Comparison of ENCODE assay signal across 7 cellular contexts in the genomic region with DNA sequence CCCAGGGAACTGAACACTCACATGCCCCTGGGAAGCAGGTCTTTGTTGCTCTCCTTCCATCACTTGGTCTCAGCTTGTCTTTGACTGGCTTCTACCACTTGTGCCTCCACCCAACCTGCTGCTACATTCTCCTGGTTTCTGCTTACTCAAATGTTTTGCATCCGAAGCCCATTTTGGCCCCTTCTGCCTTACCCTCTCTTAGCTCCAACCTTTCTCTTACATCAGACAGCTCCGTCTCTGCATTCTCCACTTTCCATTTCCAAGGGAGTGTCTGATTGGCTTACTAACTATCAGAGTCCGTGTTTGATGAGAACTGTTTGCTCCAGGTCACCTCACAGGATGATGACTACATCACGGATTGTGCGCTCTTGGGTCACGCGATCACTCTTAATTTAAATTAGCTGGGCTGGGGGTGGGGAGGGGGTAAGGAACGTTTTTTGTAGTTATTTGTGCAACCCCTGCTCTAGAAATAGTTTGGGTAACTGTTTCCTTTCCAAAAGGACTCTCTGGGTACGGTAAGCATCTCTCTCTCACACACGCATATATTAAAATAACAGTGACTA. TPM values are rescaled to one million over a fixed set of nuclear protein-coding genes. Genes with fewer than 3 reads are reported as not detected.
DNase-seq lines count a peak whose midpoint lies in the region; ATAC-seq, FAIRE-seq and TF ChIP-seq lines count a peak whose summit lies in the region.

No MANE protein-coding gene starts in this region.

- H3K27ac ChIP-seq in breast epithelium (peak overlapping the region in 1 of 2 donors; percentile 82), right lobe of liver (peak overlapping the region; percentile 77 to 93 (median 91))

- ATAC-seq in right lobe of liver: peak; percentile 68 to 81 (median 76)
- ATAC-seq in HG02678 (IDR thresholded peaks at IDR 0.05; ENCODE audit: unreplicated experiment): no peak

- H3K27me3 ChIP-seq in breast epithelium (no peaks in the 10 kb centered on the region), right lobe of liver (no peaks in the 10 kb centered on the region)

- H3K4me3 ChIP-seq in breast epithelium: peak overlapping the region; percentile 72 to 100 (median 96)
- peak overlapping the region; percentile 66 to 91 (median 85) for H3K4me3 ChIP-seq in right lobe of liver

- FAIRE-seq in GM18507 (lab: Jason Lieb, UNC): peak; percentile 49

- TF ChIP-seq POLR2A in breast epithelium (IDR thresholded peaks at IDR 0.05): no peak
- TF ChIP-seq POLR2A in right lobe of liver (IDR thresholded peaks at IDR 0.05): peak; percentile 65

- H3K9me3 ChIP-seq in breast epithelium (no peaks in the 10 kb centered on the region), right lobe of liver (no peaks in the 10 kb centered on the region)

- H3K4me1 ChIP-seq in breast epithelium (no peaks in the 10 kb centered on the region), right lobe of liver (peaks cover 0 to 22% (median 3%) of the 10 kb centered on the region in 4 donors)

- TF ChIP-seq CTCF in breast epithelium (IDR thresholded peaks at IDR 0.05): no peak
- TF ChIP-seq CTCF in right lobe of liver (IDR thresholded peaks at IDR 0.05): no peak

- DNase-seq in GM18507 (ENCODE audit: extremely low spot score, insufficient read length, low read depth) (no peak), LHCN-M2 (ENCODE audit: low read depth) (peak; percentile 20), SW480 (ENCODE audit: low spot score) (peak; percentile 72), breast epithelium (ENCODE audit: low spot score in 2 of 2) (no peak), right lobe of liver (peak; percentile 42 to 83 (median 71))
- DNase-seq in stimulated activated CD8-positive, alpha-beta memory T cell treated with anti-CD3 and anti-CD28 coated beads, Interleukin-4, amount 100 ng/mL, for 48 hours: peak; percentile 47

- WGBS in right lobe of liver (ENCODE audit: insufficient coverage, low coverage, low lambda C conversion rate, missing lambda C conversion rate): 6% methylated on average over 10 of the region's 10 CpGs

- intact Hi-C loops in breast epithelium (cut with DNase I; ENCODE audit: low total_unique reads): no loop called here
- intact Hi-C loops in right lobe of liver (cut with DNase I): loop anchor here in 1 of 2 donors (5.0 kb wide), 1 partner anchor 40 kb away; a partner anchor contains a TSS

- H3K36me3 ChIP-seq in breast epithelium (no peaks in the 10 kb centered on the region), right lobe of liver (no peaks in the 10 kb centered on the region)

RNA-seq across cellular contexts. Expression of a gene that starts 0.8 kb away (rescaled TPM):
- total RNA-seq in LHCN-M2 (2014; rRNA removed): 34.8 and 51.5 TPM in 2 replicates
- polyA plus RNA-seq in LHCN-M2 (2012): 62.4 TPM
- total RNA-seq in breast epithelium: 10 to 100 TPM; 10.9 to 26.9 (median 17.4) TPM
- 10 to 100 TPM; 22.5 to 52.0 (median 39.6) TPM for total RNA-seq in right lobe of liver

RNA-seq across cellular contexts. Expression of a gene that starts 39.6 kb away (rescaled TPM):
- 37.0 and 46.1 TPM in 2 replicates for total RNA-seq in LHCN-M2 (2014; rRNA removed)
- polyA plus RNA-seq in LHCN-M2 (2012): 18.4 TPM
- total RNA-seq in breast epithelium: 10 to 100 TPM; 40.5 to 79.9 (median 66.5) TPM
- total RNA-seq in right lobe of liver: 10 to 100 TPM; 17.0 to 68.0 (median 34.0) TPM

Comparison
In these comparisons a context has a peak if more than half of its experiments do, and no peak if none do; other contexts are left out.
1. DNase-seq: peak in LHCN-M2 (single experiment), SW480 (single experiment), right lobe of liver (3 of 3) and stimulated activated CD8-positive, alpha-beta memory T cell treated with anti-CD3 and anti-CD28 coated beads, Interleukin-4, amount 100 ng/mL, for 48 hours (single experiment); none in GM18507 (single experiment) and breast epithelium (0 of 2).